ENCODE assay signal across 20 cellular contexts in the genomic region with DNA sequence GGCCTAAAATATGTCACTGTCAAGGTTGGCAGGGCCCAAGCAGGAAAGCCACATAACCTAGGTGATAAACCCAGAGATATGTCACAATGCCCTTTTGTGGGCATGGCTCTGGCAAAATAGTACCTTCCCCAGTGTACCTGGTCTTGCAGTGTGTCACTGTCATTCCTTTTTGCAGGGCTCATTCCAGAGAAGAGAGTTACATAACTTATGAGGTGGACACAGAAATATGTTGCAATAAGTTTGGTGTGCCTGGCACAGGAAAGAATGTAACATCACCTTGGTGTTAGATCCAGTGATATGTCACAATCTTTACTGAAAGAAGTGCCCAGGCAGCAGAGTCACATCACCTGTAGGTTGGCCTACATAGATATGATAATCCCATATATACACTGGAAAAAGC.
A peak's percentile ranks its signal among the peaks of the same experiment; 100 is the strongest.
DNase-seq lines count a peak whose midpoint lies in the region; ATAC-seq, FAIRE-seq and TF ChIP-seq lines count a peak whose summit lies in the region.
"Had no signal": no experiment of that assay in that cellular context is flagged by ENCODE, and none has a peak within 500 bp of the region (broad histone marks: within the 10 kb centered on the region; RNA-seq: fewer than 3 reads in every experiment).

No MANE protein-coding gene starts in this region.

- H3K4me1 Mint-ChIP-seq in WTC11: no peaks in the 10 kb centered on the region
- H3K4me1 Mint-ChIP-seq: B cell had no signal

- DNase-seq in bronchial epithelial cell (ENCODE audit: low read depth) (peak; percentile 1), left lobe of liver (ENCODE audit: low spot score) (peak; percentile 57), NCI-H128 (lab: John Stamatoyannopoulos, UW; ENCODE audit: unreplicated experiment) (no peak), WTC11 (ENCODE audit: low spot score) (no peak)
- DNase-seq: AML-193; Caco-2; Calu3; CD4-positive, alpha-beta T cell; CD8-positive, alpha-beta T cell; DMS79 treated with DMSO at 0.1 percent for 48 hours; GF-D8 had no signal

- H3K27me3 Mint-ChIP-seq in WTC11 (ENCODE audit: low read depth): no peaks in the 10 kb centered on the region
- H3K27me3 Mint-ChIP-seq: B cell; CD4-positive, alpha-beta T cell had no signal

- peak in 1 of 2 donors; percentile 37 for TF ChIP-seq RAD21 in liver (IDR thresholded peaks at IDR 0.05)

- no peaks in the 10 kb centered on the region for H3K27me3 ChIP-seq in bronchial epithelial cell (ENCODE audit: control insufficient read depth, insufficient read depth, low read length)
- H3K27me3 ChIP-seq in liver (ENCODE audit: control insufficient read depth in 4 of 4, insufficient read depth in 4 of 4, low read length in 3 of 4): no peaks in the 10 kb centered on the region
- H3K27me3 ChIP-seq: BLaER1 treated with 17β-estradiol and CSF1 and Interleukin-3, amounts not matched to agents 10 nM and 100 nM had no signal

- CTCF ChIA-PET in WTC11 (lab: Charles Lee): no interaction called here

- no peak for FAIRE-seq in bronchial epithelial cell (lab: Jason Lieb, UNC)
- FAIRE-seq: A549, G401.6, GM12891, GM19239 had no signal

- H3K27ac Mint-ChIP-seq in WTC11: no peak overlapping the region
- H3K27ac Mint-ChIP-seq: B cell; CD4-positive, alpha-beta T cell; CD8-positive, alpha-beta T cell had no signal

- no peaks in the 10 kb centered on the region for H3K9me3 Mint-ChIP-seq in WTC11
- H3K9me3 Mint-ChIP-seq: CD4-positive, alpha-beta T cell; CD8-positive, alpha-beta T cell had no signal

- no peak overlapping the region for H3K9ac ChIP-seq in liver (ENCODE audit: low read depth in 1 of 2, low read length in 2 of 2)
- H3K9ac ChIP-seq: BLaER1 treated with 17β-estradiol and CSF1 and Interleukin-3, amounts not matched to agents 10 nM and 100 nM had no signal

- no peak overlapping the region for H3K27ac ChIP-seq in liver (ENCODE audit: low read depth in 1 of 2, low read length in 2 of 2)
- H3K27ac ChIP-seq: 22Rv1; A549; BLaER1 treated with 17β-estradiol and CSF1 and Interleukin-3, amounts not matched to agents 10 nM and 100 nM; C4-2B had no signal

- no peaks in the 10 kb centered on the region for H3K36me3 Mint-ChIP-seq in WTC11
- H3K36me3 Mint-ChIP-seq: CD8-positive, alpha-beta T cell had no signal

- H3K9me3 ChIP-seq in liver (ENCODE audit: control insufficient read depth in 4 of 4, low read length in 3 of 4): no peaks in the 10 kb centered on the region
- H3K9me3 ChIP-seq: A549; BLaER1 treated with 17β-estradiol and CSF1 and Interleukin-3, amounts not matched to agents 10 nM and 100 nM; Caco-2 had no signal

- H3K36me3 ChIP-seq in bronchial epithelial cell (ENCODE audit: control insufficient read depth, insufficient read depth, low read length): no peaks in the 10 kb centered on the region
- H3K36me3 ChIP-seq in liver (ENCODE audit: control insufficient read depth in 4 of 4, insufficient read depth in 3 of 4, low read depth in 1 of 4, low read length in 3 of 4): no peaks in the 10 kb centered on the region
- H3K36me3 ChIP-seq: BLaER1 treated with 17β-estradiol and CSF1 and Interleukin-3, amounts not matched to agents 10 nM and 100 nM had no signal

- ATAC-seq in left lobe of liver (peak; percentile 92), WTC11 (no peak)
- ATAC-seq: A549; CD8-positive, alpha-beta T cell had no signal

- POLR2A ChIA-PET in WTC11 (lab: Charles Lee): no interaction called here

- TF ChIP-seq CTCF in bronchial epithelial cell (IDR thresholded peaks at IDR 0.05; ENCODE audit: insufficient read depth, low read length, severe bottlenecking) (no peak), liver (IDR thresholded peaks at IDR 0.05; ENCODE audit: low read depth, low read length, missing input control) (no peak), WTC11 (IDR thresholded peaks at IDR 0.05) (no peak)

- no peak overlapping the region for H3K4me3 Mint-ChIP-seq in WTC11
- H3K4me3 Mint-ChIP-seq: B cell; CD4-positive, alpha-beta T cell; CD8-positive, alpha-beta T cell had no signal

- no peaks in the 10 kb centered on the region for H3K4me1 ChIP-seq in liver (ENCODE audit: control insufficient read depth in 4 of 4, insufficient read depth in 4 of 4, low read length in 3 of 4)
- H3K4me1 ChIP-seq: A549; BLaER1 treated with 17β-estradiol and CSF1 and Interleukin-3, amounts not matched to agents 10 nM and 100 nM; Caco-2 had no signal

- no peak overlapping the region for H3K4me3 ChIP-seq in bronchial epithelial cell (ENCODE audit: low read depth, low read length)
- no peak overlapping the region for H3K4me3 ChIP-seq in liver (ENCODE audit: low read depth in 1 of 3, low read length in 3 of 3)
- H3K4me3 ChIP-seq: A549; BLaER1 treated with 17β-estradiol and CSF1 and Interleukin-3, amounts not matched to agents 10 nM and 100 nM had no signal

TF ChIP-seq in liver, 16 proteins besides CTCF, POLR2A, EP300 and RAD21:
- TF ChIP-seq, protein P1, sequence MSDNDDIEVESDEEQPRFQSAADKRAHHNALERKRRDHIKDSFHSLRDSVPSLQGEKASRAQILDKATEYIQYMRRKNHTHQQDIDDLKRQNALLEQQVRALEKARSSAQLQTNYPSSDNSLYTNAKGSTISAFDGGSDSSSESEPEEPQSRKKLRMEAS (IDR thresholded peaks at IDR 0.05): peak; percentile 16
- peak; percentile 10 for TF ChIP-seq FOXA2 (IDR thresholded peaks at IDR 0.05)
- peak; percentile 71 for TF ChIP-seq ZBTB33 (IDR thresholded peaks at IDR 0.05)
- peak in 1 of 2 donors; percentile 55 for TF ChIP-seq HNF4A (conservative IDR thresholded peaks at IDR 0.05)
- TF ChIP-seq SP1 (IDR thresholded peaks at IDR 0.05): no peak
- TF ChIP-seq ATF3 (IDR thresholded peaks at IDR 0.05): no peak
- no peak for TF ChIP-seq FOXA1 (IDR thresholded peaks at IDR 0.05)
- no peak for TF ChIP-seq NR2F2 (IDR thresholded peaks at IDR 0.05)
- peak in 1 of 2 donors; percentile 50 for TF ChIP-seq JUND (IDR thresholded peaks at IDR 0.05)
- peak; percentile 35 for TF ChIP-seq YY1 (IDR thresholded peaks at IDR 0.05)
- peak in 1 of 2 donors; percentile 78 for TF ChIP-seq RXRA (IDR thresholded peaks at IDR 0.05)

TF ChIP-seq in WTC11, 78 proteins besides CTCF, POLR2A, EP300 and RAD21:
- TF ChIP-seq GRHL2 (CRISPR knock-in tag; IDR thresholded peaks at IDR 0.05; ENCODE audit: insufficient replicate concordance, severe bottlenecking) (no peak), HMGA2 (CRISPR knock-in tag; IDR thresholded peaks at IDR 0.05) (no peak), NR1H2 (CRISPR knock-in tag; IDR thresholded peaks at IDR 0.05) (no peak)
- TF ChIP-seq, protein P2, sequence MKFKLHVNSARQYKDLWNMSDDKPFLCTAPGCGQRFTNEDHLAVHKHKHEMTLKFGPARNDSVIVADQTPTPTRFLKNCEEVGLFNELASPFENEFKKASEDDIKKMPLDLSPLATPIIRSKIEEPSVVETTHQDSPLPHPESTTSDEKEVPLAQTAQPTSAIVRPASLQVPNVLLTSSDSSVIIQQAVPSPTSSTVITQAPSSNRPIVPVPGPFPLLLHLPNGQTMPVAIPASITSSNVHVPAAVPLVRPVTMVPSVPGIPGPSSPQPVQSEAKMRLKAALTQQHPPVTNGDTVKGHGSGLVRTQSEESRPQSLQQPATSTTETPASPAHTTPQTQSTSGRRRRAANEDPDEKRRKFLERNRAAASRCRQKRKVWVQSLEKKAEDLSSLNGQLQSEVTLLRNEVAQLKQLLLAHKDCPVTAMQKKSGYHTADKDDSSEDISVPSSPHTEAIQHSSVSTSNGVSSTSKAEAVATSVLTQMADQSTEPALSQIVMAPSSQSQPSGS (CRISPR knock-in tag; IDR thresholded peaks at IDR 0.05; ENCODE audit: borderline replicate concordance, low read depth): no peak
TF ChIP-seq in WTC11: peak in this region for 0.

Comparison
In these comparisons a context has a peak if more than half of its experiments do, and no peak if none do; other contexts are left out.
1. DNase-seq: peak in bronchial epithelial cell (single experiment) and left lobe of liver (single experiment); none in NCI-H128 (single experiment) and WTC11 (single experiment).